ENCODE assay signal across 2 cellular contexts in the genomic region with DNA sequence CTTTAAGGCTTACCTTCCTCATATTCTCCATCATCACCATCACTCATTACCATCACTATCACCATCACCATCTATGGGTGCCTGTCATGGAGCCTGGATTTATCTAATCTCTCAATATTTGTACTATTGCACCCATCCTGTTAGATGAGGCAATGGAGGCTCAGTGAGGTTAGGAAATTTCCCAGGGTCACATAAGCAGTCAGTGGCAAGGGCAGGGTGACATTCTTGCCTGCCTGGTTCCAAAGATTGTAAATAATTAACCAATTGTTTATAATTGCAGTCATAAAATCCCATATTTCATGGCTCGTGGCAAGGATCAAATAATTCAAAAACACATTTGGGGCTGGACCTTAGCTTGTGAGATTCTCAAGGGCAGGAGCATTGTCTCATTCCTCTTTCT.
TF ChIP-seq lines count a peak whose summit lies in the region.

No MANE protein-coding gene starts in this region.

TF ChIP-seq in A549, 52 proteins besides CTCF, POLR2A, EP300 and RAD21:
- TF ChIP-seq HDAC2 (IDR thresholded peaks at IDR 0.05) (no peak), MAZ (IDR thresholded peaks at IDR 0.05; ENCODE audit: borderline replicate concordance, low read depth, low read length) (no peak), JUNB (IDR thresholded peaks at IDR 0.05) (no peak), ZNF302 (CRISPR knock-in tag; IDR thresholded peaks at IDR 0.05) (no peak), SMC3 (IDR thresholded peaks at IDR 0.05) (no peak), CEBPB (IDR thresholded peaks at IDR 0.05) (peak; percentile 60 to 76), NR3C1 (IDR thresholded peaks at IDR 0.05) (no peak), GATA3 (IDR thresholded peaks at IDR 0.05; ENCODE audit: borderline replicate concordance) (peak; percentile 41; the same call in 1 of the 2 replicates), HOXB13 (CRISPR knock-in tag; IDR thresholded peaks at IDR 0.05; ENCODE audit: low read depth) (no peak), HMGXB4 (CRISPR knock-in tag; IDR thresholded peaks at IDR 0.05; ENCODE audit: borderline replicate concordance) (no peak), KDM1A (IDR thresholded peaks at IDR 0.05; ENCODE audit: low read depth) (no peak), KDM5A (IDR thresholded peaks at IDR 0.05) (no peak), HOXA7 (CRISPR knock-in tag; IDR thresholded peaks at IDR 0.05) (no peak), MYC (IDR thresholded peaks at IDR 0.05; ENCODE audit: borderline replicate concordance, low read length) (no peak), PHF8 (IDR thresholded peaks at IDR 0.05; ENCODE audit: borderline replicate concordance, low read depth) (no peak), JUN (IDR thresholded peaks at IDR 0.05) (no peak), HES2 (IDR thresholded peaks at IDR 0.05) (peak; percentile 48; the same call in 1 of the 2 replicates), NFE2L2 (conservative IDR thresholded peaks at IDR 0.05; ENCODE audit: low read length) (no peak)
- TF ChIP-seq, protein P1, sequence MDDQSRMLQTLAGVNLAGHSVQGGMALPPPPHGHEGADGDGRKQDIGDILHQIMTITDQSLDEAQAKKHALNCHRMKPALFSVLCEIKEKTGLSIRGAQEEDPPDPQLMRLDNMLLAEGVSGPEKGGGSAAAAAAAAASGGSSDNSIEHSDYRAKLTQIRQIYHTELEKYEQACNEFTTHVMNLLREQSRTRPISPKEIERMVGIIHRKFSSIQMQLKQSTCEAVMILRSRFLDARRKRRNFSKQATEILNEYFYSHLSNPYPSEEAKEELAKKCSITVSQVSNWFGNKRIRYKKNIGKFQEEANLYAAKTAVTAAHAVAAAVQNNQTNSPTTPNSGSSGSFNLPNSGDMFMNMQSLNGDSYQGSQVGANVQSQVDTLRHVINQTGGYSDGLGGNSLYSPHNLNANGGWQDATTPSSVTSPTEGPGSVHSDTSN (IDR thresholded peaks at IDR 0.05): no peak
- TF ChIP-seq, protein P2, sequence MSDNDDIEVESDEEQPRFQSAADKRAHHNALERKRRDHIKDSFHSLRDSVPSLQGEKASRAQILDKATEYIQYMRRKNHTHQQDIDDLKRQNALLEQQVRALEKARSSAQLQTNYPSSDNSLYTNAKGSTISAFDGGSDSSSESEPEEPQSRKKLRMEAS (IDR thresholded peaks at IDR 0.05): peak; percentile 66

TF ChIP-seq in GM12878, 131 proteins besides CTCF, POLR2A, EP300 and RAD21:
- no peak for TF ChIP-seq TCF3 (IDR thresholded peaks at IDR 0.05; ENCODE audit: borderline replicate concordance, insufficient read depth, low read depth, low read length)
- no peak for TF ChIP-seq EZH2 (IDR thresholded peaks at IDR 0.05; ENCODE audit: borderline replicate concordance, control insufficient read depth, low read depth, low read length)
- TF ChIP-seq CREM (IDR thresholded peaks at IDR 0.05; ENCODE audit: low read depth): no peak
- no peak for TF ChIP-seq FOXK2 (IDR thresholded peaks at IDR 0.05)
- TF ChIP-seq CUX1 (IDR thresholded peaks at IDR 0.05; ENCODE audit: insufficient replicate concordance, low read depth, low read length): no peak
- TF ChIP-seq CEBPZ (IDR thresholded peaks at IDR 0.05; ENCODE audit: low read depth, low read length): no peak
- TF ChIP-seq ELK1 (IDR thresholded peaks at IDR 0.05; ENCODE audit: low read depth, low read length): no peak
